Comparison of ENCODE assay signal across 15 cellular contexts in genomic region chr6:43331876-43332275, GRCh38. TPM values are rescaled to one million over a fixed set of nuclear protein-coding genes. Genes with fewer than 3 reads are reported as not detected.
"Had no signal": no experiment of that assay in that cellular context is flagged by ENCODE, and none has a peak within 500 bp of the region (broad histone marks: within the 10 kb centered on the region; RNA-seq: fewer than 3 reads in every experiment).

No MANE protein-coding gene starts in this region.

- H3K27ac ChIP-seq: ascending aorta, heart left ventricle, psoas muscle, right lobe of liver, tibial nerve had no signal

- H3K9me3 Mint-ChIP-seq: activated CD4-positive, alpha-beta memory T cell treated with anti-CD3 and anti-CD28 coated beads for 36 hours; activated naive CD8-positive, alpha-beta T cell treated with anti-CD3 and anti-CD28 coated beads, Interleukin-2, amount 50 U/mL, for 24 hours; natural killer cell treated with Interleukin-12 subunit alpha and Interleukin-12 subunit beta and Interleukin-15 and Interleukin-18, amount 100 ng/mL, for 72 hours; stimulated activated memory B cell treated with anti-CD40 and anti-IgM and Interleukin-4, amounts not matched to agents 10 μg/mL and 1 μg/mL and 100 μg/mL, for 72 hours had no signal

- DNase-seq: activated naive CD8-positive, alpha-beta T cell treated with anti-CD3 and anti-CD28 coated beads, Interleukin-2, amount 50 U/mL, for 24 hours; activated T-cell treated with anti-CD3 and anti-CD28 coated beads, Interleukin-2, amount 50 U/mL, for 48 hours; foreskin melanocyte; heart left ventricle; mucosa of descending colon; psoas muscle; right lobe of liver had no signal

- H3K36me3 Mint-ChIP-seq: natural killer cell treated with Interleukin-12 subunit alpha and Interleukin-12 subunit beta and Interleukin-15 and Interleukin-18, amount 100 ng/mL, for 72 hours had no signal

- H3K4me1 ChIP-seq: ascending aorta had no signal

- ATAC-seq: activated naive CD8-positive, alpha-beta T cell treated with anti-CD3 and anti-CD28 coated beads, Interleukin-2, amount 50 U/mL, for 24 hours; heart left ventricle; left lobe of liver; mucosa of descending colon; natural killer cell treated with Interleukin-12 subunit alpha and Interleukin-12 subunit beta and Interleukin-15 and Interleukin-18, amount 100 ng/mL, for 72 hours; psoas muscle; right lobe of liver; stimulated activated memory B cell treated with anti-CD40 and anti-IgM and Interleukin-4, amounts not matched to agents 10 μg/mL and 1 μg/mL and 100 μg/mL, for 72 hours had no signal

- H3K9me3 ChIP-seq: ascending aorta, heart left ventricle, mucosa of descending colon, psoas muscle, right lobe of liver, tibial nerve had no signal

- H3K4me3 Mint-ChIP-seq: activated CD4-positive, alpha-beta memory T cell treated with anti-CD3 and anti-CD28 coated beads for 36 hours; activated naive CD8-positive, alpha-beta T cell treated with anti-CD3 and anti-CD28 coated beads, Interleukin-2, amount 50 U/mL, for 24 hours; natural killer cell treated with Interleukin-12 subunit alpha and Interleukin-12 subunit beta and Interleukin-15 and Interleukin-18, amount 100 ng/mL, for 72 hours; stimulated activated memory B cell treated with anti-CD40 and anti-IgM and Interleukin-4, amounts not matched to agents 10 μg/mL and 1 μg/mL and 100 μg/mL, for 72 hours had no signal

- H3K27me3 ChIP-seq: ascending aorta, heart left ventricle, right lobe of liver, tibial nerve had no signal

- H3K4me3 ChIP-seq: ascending aorta, heart left ventricle, mucosa of descending colon, psoas muscle, right lobe of liver, tibial nerve had no signal

- H3K27ac Mint-ChIP-seq: activated naive CD8-positive, alpha-beta T cell treated with anti-CD3 and anti-CD28 coated beads, Interleukin-2, amount 50 U/mL, for 24 hours; natural killer cell treated with Interleukin-12 subunit alpha and Interleukin-12 subunit beta and Interleukin-15 and Interleukin-18, amount 100 ng/mL, for 72 hours; stimulated activated memory B cell treated with anti-CD40 and anti-IgM and Interleukin-4, amounts not matched to agents 10 μg/mL and 1 μg/mL and 100 μg/mL, for 72 hours had no signal

- H3K36me3 ChIP-seq: right lobe of liver had no signal

- H3K27me3 Mint-ChIP-seq: activated CD4-positive, alpha-beta memory T cell treated with anti-CD3 and anti-CD28 coated beads for 36 hours; activated naive CD8-positive, alpha-beta T cell treated with anti-CD3 and anti-CD28 coated beads, Interleukin-2, amount 50 U/mL, for 24 hours; natural killer cell treated with Interleukin-12 subunit alpha and Interleukin-12 subunit beta and Interleukin-15 and Interleukin-18, amount 100 ng/mL, for 72 hours; stimulated activated memory B cell treated with anti-CD40 and anti-IgM and Interleukin-4, amounts not matched to agents 10 μg/mL and 1 μg/mL and 100 μg/mL, for 72 hours had no signal

RNA-seq across cellular contexts. Expression of gene CRIP3, which starts 23.2 kb away (rescaled TPM):
- total RNA-seq: ascending aorta, bronchial epithelial cell had no signal

RNA-seq across cellular contexts. Expression of gene SLC22A7, which starts 33.8 kb away (rescaled TPM):
- total RNA-seq: activated CD4-positive, alpha-beta memory T cell treated with anti-CD3 and anti-CD28 coated beads for 36 hours; bronchial epithelial cell; natural killer cell treated with Interleukin-12 subunit alpha and Interleukin-12 subunit beta and Interleukin-15 and Interleukin-18, amount 100 ng/mL, for 72 hours; omental fat pad; psoas muscle; tibial nerve had no signal
- polyA plus RNA-seq: psoas muscle had no signal
